8 cellular contexts compared by ENCODE assay signal in genomic region chr20:8600907-8601541, GRCh38.
A peak's percentile ranks its signal among the peaks of the same experiment; 100 is the strongest.
DNase-seq lines count a peak whose midpoint lies in the region; ATAC-seq, FAIRE-seq and TF ChIP-seq lines count a peak whose summit lies in the region.
"Not testable (repeated sequence)": the region's sequence is repeated elsewhere in the genome, so short reads cannot be mapped to it uniquely, and the experiment has no call there.

No MANE protein-coding gene starts in this region.

- not testable (repeated sequence) for TF ChIP-seq EP300 in Ishikawa (IDR thresholded peaks at IDR 0.05; ENCODE audit: borderline replicate concordance); K562 (IDR thresholded peaks at IDR 0.05; ENCODE audit: low read length)

- peak overlapping the region; percentile 72 for H3K27ac Mint-ChIP-seq in type B pancreatic cell

- not testable (repeated sequence) for H3K36me3 Mint-ChIP-seq in type B pancreatic cell

- in situ Hi-C loops in K562 (cut with MboI), result loop anchor here (25.0 kb wide), 1 partner anchor 1811 kb away; no protein-coding TSS in a partner anchor

- FAIRE-seq in K562 (lab: Jason Lieb, UNC); keratinocyte (lab: Jason Lieb, UNC): not testable (repeated sequence)

- H3K9ac ChIP-seq in K562 (ENCODE audit: insufficient read depth in 1 of 2, low read depth in 2 of 2, low read length in 2 of 2), result not testable (repeated sequence)
- peak overlapping the region; percentile 15 for H3K9ac ChIP-seq in keratinocyte (ENCODE audit: control insufficient read depth, extremely low read depth, insufficient read depth, low read length)

- not testable (repeated sequence) for H3K4me2 ChIP-seq in K562 (ENCODE audit: insufficient read depth, low read length); keratinocyte (ENCODE audit: control insufficient read depth, extremely low read depth, insufficient read depth, low read depth, low read length)

- not testable (repeated sequence) for H3K27ac ChIP-seq in K562 (ENCODE audit: extremely low read depth, low read depth, low read length); keratinocyte (ENCODE audit: control insufficient read depth, insufficient read depth, low read length)

- H3K27me3 Mint-ChIP-seq in type B pancreatic cell, result not testable (repeated sequence)

- CTCF ChIA-PET in K562 (lab: Yijun Ruan, JAX; ENCODE audit: low intra/inter-chr PET ratio), result not testable (repeated sequence)

- not testable (repeated sequence) for H3K27me3 ChIP-seq in K562 (ENCODE audit: control insufficient read depth in 2 of 2, insufficient read depth in 2 of 2, low read length in 2 of 2); keratinocyte (ENCODE audit: control insufficient read depth, extremely low read depth, insufficient read depth, low read length)

- H2AFZ ChIP-seq in K562 (ENCODE audit: low read depth, low read length); keratinocyte (ENCODE audit: control insufficient read depth, low read length): not testable (repeated sequence)

- H3K79me2 ChIP-seq in K562 (ENCODE audit: control insufficient read depth, insufficient read depth, low read length); keratinocyte (ENCODE audit: control insufficient read depth, insufficient read depth, low read length): not testable (repeated sequence)

- dilution Hi-C loops in keratinocyte (cut with MboI; ENCODE audit: extremely low pct_ligation_motif_present, low sequenced_read_pairs), result not testable (repeated sequence)

- H3K4me3 ChIP-seq in K562; keratinocyte (ENCODE audit: control insufficient read depth in 2 of 3, extremely low read depth in 1 of 3, insufficient read depth in 2 of 3, low read depth in 1 of 3, low read length in 3 of 3): not testable (repeated sequence)

- intact Hi-C loops in K562 (cut with micrococcal nuclease), result not testable (repeated sequence)

- H3K9me3 Mint-ChIP-seq in type B pancreatic cell, result not testable (repeated sequence)

- H3K4me1 Mint-ChIP-seq in type B pancreatic cell (ENCODE audit: unreplicated experiment), result not testable (repeated sequence)

- H3K36me3 ChIP-seq in K562 (ENCODE audit: control insufficient read depth, insufficient read depth, low read length); keratinocyte (ENCODE audit: control insufficient read depth in 2 of 2, extremely low read depth in 1 of 2, insufficient read depth in 2 of 2, low read length in 2 of 2): not testable (repeated sequence)

- not testable (repeated sequence) for H4K20me1 ChIP-seq in K562 (replicated peaks; ENCODE audit: control insufficient read depth, insufficient read depth, low read length); keratinocyte (ENCODE audit: control insufficient read depth, extremely low read depth, insufficient read depth, low read length)

- not testable (repeated sequence) for TF ChIP-seq POLR2A in K562 (conservative IDR thresholded peaks at IDR 0.05)

- H3K9me3 ChIP-seq in K562 (replicated peaks; ENCODE audit: control insufficient read depth, insufficient read depth, low read depth, low read length); keratinocyte (ENCODE audit: control insufficient read depth, low read depth, low read length): not testable (repeated sequence)

- not testable (repeated sequence) for H3K4me1 ChIP-seq in K562 (replicated peaks in 1 of 2; ENCODE audit: control insufficient read depth in 2 of 2, insufficient read depth in 2 of 2, low read length in 2 of 2); keratinocyte (ENCODE audit: control insufficient read depth, extremely low read depth, insufficient read depth, low read length)

- DNase-seq in ELF-1 (ENCODE audit: low read depth, low spot score) (peak; percentile 15), NCI-H748 treated with DMSO at 0.1 percent for 48 hours (lab: John Stamatoyannopoulos, UW) (peak; percentile 78)
- DNase-seq in K562 (ENCODE audit: extremely low read depth in 1 of 4, low spot score in 3 of 4); keratinocyte (ENCODE audit: low read depth, low spot score); type B pancreatic cell (ENCODE audit: extremely low spot score, unreplicated experiment): not testable (repeated sequence)

- H3K9me1 ChIP-seq in K562 (ENCODE audit: control insufficient read depth, insufficient read depth, low read length); keratinocyte (ENCODE audit: control insufficient read depth, extremely low read depth, insufficient read depth, low read length): not testable (repeated sequence)

- BruUV-seq in K562 (replicated peaks; lab: Mats Ljungman, UMichigan), result not testable (repeated sequence)

- H3K4me3 Mint-ChIP-seq in type B pancreatic cell, result peak overlapping the region; percentile 86

- ATAC-seq in GM19467 (IDR thresholded peaks at IDR 0.05; ENCODE audit: unreplicated experiment) (peak; percentile 2), HG02938 (IDR thresholded peaks at IDR 0.05; ENCODE audit: unreplicated experiment) (peak; percentile 2)
- ATAC-seq in K562, result not testable (repeated sequence)

- POLR2A ChIA-PET in K562 (lab: Yijun Ruan, JAX), result not testable (repeated sequence)

- TF ChIP-seq CTCF in K562 (IDR thresholded peaks at IDR 0.05 in 2 of 3, conservative IDR thresholded peaks at IDR 0.05 in 1 of 3; ENCODE audit: insufficient read depth in 2 of 3, low read depth in 1 of 3, low read length in 3 of 3); keratinocyte (optimal IDR thresholded peaks at IDR 0.05 in 1 of 3, IDR thresholded peaks at IDR 0.05 in 1 of 3, conservative IDR thresholded peaks at IDR 0.05 in 1 of 3; ENCODE audit: extremely low read depth in 1 of 3, insufficient read depth in 2 of 3, low read length in 3 of 3); type B pancreatic cell (conservative IDR thresholded peaks at IDR 0.05): not testable (repeated sequence)

- not testable (repeated sequence) for TF ChIP-seq RAD21 in Ishikawa (IDR thresholded peaks at IDR 0.05; ENCODE audit: low read depth); K562 (CRISPR knock-in tag; conservative IDR thresholded peaks at IDR 0.05 in 1 of 2, IDR thresholded peaks at IDR 0.05 in 1 of 2)

- 4% methylated on average over 5 of the region's 18 CpGs for WGBS in K562 (ENCODE audit: insufficient coverage, low coverage, missing lambda C conversion rate)

TF ChIP-seq in Ishikawa, 13 proteins besides CTCF, POLR2A, EP300 and RAD21:
- TF ChIP-seq YY1 (IDR thresholded peaks at IDR 0.05; ENCODE audit: low read depth), result peak; percentile 42; the same call in 1 of the 2 replicates

TF ChIP-seq in K562, 482 proteins besides CTCF, POLR2A, EP300 and RAD21:
- TF ChIP-seq CXXC5 (CRISPR knock-in tag; IDR thresholded peaks at IDR 0.05), result 0 out of 2 replicates have a peak, but pooled peaks have one; percentile 7
TF ChIP-seq in K562: peak in this region for 1; not testable (repeated sequence) for 481.
